In the genomic region with DNA sequence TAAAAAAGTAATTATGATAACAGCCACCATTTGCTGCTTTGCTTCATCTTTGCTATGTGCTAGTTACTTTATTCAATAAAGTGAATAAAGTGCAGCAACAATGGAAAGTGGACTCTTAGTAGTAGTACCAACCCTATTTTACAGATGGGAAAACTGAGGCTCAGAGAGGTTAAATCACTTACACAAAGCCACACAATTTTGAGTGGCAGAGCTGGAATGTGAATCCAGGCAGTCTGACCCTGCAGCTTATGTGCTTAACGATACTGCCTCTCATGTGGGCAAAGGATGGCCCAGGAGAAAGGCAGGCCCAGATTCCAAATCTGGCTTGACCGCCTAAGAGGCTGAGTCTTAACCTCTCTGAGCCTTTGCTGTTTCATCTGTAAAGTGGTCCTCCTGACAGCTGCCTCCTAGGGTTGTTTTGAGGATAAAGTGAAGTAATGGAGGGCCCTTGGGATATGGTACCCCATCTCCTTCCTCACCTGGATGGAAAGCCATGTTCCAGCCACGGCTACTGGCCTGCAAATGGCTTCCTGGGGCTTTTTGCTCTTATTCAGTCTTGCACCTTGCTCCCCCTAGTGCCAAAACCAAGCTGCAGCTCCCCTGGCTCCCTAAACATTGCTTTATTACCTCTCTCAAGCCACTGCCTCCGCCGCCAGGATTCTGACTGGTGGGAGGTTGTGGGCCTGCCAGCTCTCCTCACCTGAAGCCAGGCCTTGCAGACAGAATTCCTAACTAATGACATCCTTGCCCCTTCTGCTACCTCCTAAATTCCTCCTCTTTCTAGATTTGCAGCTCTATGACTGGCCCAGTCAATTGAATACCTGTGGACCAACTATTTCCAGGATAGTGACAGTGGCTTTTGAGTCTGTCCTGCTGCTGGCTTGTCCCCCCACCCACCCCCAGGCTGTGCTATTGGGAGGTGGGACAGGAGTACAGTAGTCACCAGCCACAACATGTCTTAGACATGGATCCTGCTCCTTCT, we compare ENCODE assay signal across 8 cellular contexts.
DNase-seq lines count a peak whose midpoint lies in the region; FAIRE-seq and TF ChIP-seq lines count a peak whose summit lies in the region.

No MANE protein-coding gene starts in this region.

- H2AFZ ChIP-seq in astrocyte (ENCODE audit: low read depth, low read length) = no peak overlapping the region

- H3K36me3 ChIP-seq in astrocyte (ENCODE audit: insufficient read depth, low read length) (no peaks in the 10 kb centered on the region), kidney epithelial cell (ENCODE audit: control insufficient read depth, insufficient read depth, low read length) (no peaks in the 10 kb centered on the region)

- no peaks in the 10 kb centered on the region for H3K27me3 Mint-ChIP-seq in astrocyte (ENCODE audit: low read depth, unreplicated experiment)

- no peaks in the 10 kb centered on the region for H3K9me3 ChIP-seq in astrocyte (ENCODE audit: insufficient read depth, low read depth, low read length)

- H3K27me3 ChIP-seq in astrocyte (ENCODE audit: insufficient read depth, low read length) (no peaks in the 10 kb centered on the region), kidney epithelial cell (ENCODE audit: control insufficient read depth, insufficient read depth, low read length) (no peaks in the 10 kb centered on the region)

- no peak overlapping the region for H3K9ac ChIP-seq in astrocyte (ENCODE audit: low read length)

- H3K9me3 Mint-ChIP-seq in astrocyte (ENCODE audit: unreplicated experiment) = no peaks in the 10 kb centered on the region

- no peak for FAIRE-seq in astrocyte (lab: Jason Lieb, UNC)

- DNase-seq in NCI-H2081 (lab: John Stamatoyannopoulos, UW) (peak; percentile 80 to 84), NCI-H2081 treated with DMSO at 0.1 percent for 48 hours (lab: John Stamatoyannopoulos, UW) (no peak), NAMALWA (ENCODE audit: low spot score) (peak; percentile 54), T1000 (lab: John Stamatoyannopoulos, UW) (peak; percentile 15), astrocyte (ENCODE audit: low read depth) (peak; percentile 50), kidney epithelial cell (ENCODE audit: low read depth) (no peak), occipital lobe (lab: John Stamatoyannopoulos, UW) (no peak)
- peak; percentile 27 for DNase-seq in stimulated activated CD8-positive, alpha-beta memory T cell treated with anti-CD3 and anti-CD28 coated beads, Interleukin-15, amount 100 ng/mL, for 1 hour (ENCODE audit: low read depth)

- H3K4me1 ChIP-seq in astrocyte (ENCODE audit: insufficient read depth, low read length) = peaks cover 23% of the 10 kb centered on the region

- H3K4me1 Mint-ChIP-seq in astrocyte (ENCODE audit: low read depth, unreplicated experiment) = peaks cover 18% of the 10 kb centered on the region

- no peak overlapping the region for H3K4me3 ChIP-seq in astrocyte (ENCODE audit: insufficient read depth, low read depth, low read length)
- H3K4me3 ChIP-seq in kidney epithelial cell (ENCODE audit: low read depth, low read length) = no peak overlapping the region

- no peaks in the 10 kb centered on the region for H3K79me2 ChIP-seq in astrocyte (ENCODE audit: insufficient read depth, low read length)

- no peak overlapping the region for H3K4me2 ChIP-seq in astrocyte (ENCODE audit: low read length)

- H4K20me1 ChIP-seq in astrocyte (ENCODE audit: insufficient read depth, low read length) = no peaks in the 10 kb centered on the region

- H3K27ac Mint-ChIP-seq in astrocyte (ENCODE audit: unreplicated experiment) = peak overlapping the region; percentile 21

- H3K4me3 Mint-ChIP-seq in astrocyte (ENCODE audit: unreplicated experiment) = peak overlapping the region; percentile 5

- no peaks in the 10 kb centered on the region for H3K36me3 Mint-ChIP-seq in astrocyte (ENCODE audit: low read depth, unreplicated experiment)

- no peak overlapping the region for H3K27ac ChIP-seq in astrocyte (ENCODE audit: low read depth, low read length)

- TF ChIP-seq CTCF in astrocyte (IDR thresholded peaks at IDR 0.05; ENCODE audit: insufficient read depth, low read depth, low read length) (peak; percentile 74), kidney epithelial cell (IDR thresholded peaks at IDR 0.05; ENCODE audit: insufficient read depth, low read length, poor library complexity, severe bottlenecking) (peak; percentile 79)

Comparison
In these comparisons a context has a peak if more than half of its experiments do, and no peak if none do; other contexts are left out.
1. DNase-seq: peak in NCI-H2081 (2 of 2), NAMALWA (single experiment), T1000 (single experiment), astrocyte (single experiment) and stimulated activated CD8-positive, alpha-beta memory T cell treated with anti-CD3 and anti-CD28 coated beads, Interleukin-15, amount 100 ng/mL, for 1 hour (single experiment); none in NCI-H2081 treated with DMSO at 0.1 percent for 48 hours (single experiment), kidney epithelial cell (single experiment) and occipital lobe (single experiment).